13 cellular contexts compared by ENCODE assay signal in the genomic region with DNA sequence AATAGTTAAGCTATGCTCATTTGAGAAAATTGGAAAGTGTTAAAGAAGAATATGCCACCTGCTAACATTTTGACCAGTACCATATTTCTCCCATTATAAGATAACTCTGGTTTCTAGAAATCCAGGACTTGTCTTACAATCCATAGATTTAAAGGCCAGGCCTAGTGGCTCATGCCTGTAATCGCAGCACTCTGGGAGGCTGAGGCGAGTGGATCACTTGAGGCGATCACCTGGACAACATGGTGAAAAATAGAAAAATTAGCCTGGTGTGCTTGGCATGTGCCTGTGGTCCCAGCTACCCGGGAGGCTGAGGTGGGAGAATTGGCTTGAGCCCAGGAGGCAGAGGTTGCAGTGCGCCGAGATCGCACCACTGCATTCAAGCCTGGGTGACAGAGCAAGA. TPM values are rescaled to one million over a fixed set of nuclear protein-coding genes. Genes with fewer than 3 reads are reported as not detected.
A peak's percentile ranks its signal among the peaks of the same experiment; 100 is the strongest.
DNase-seq lines count a peak whose midpoint lies in the region; ATAC-seq and TF ChIP-seq lines count a peak whose summit lies in the region.
"Had no signal": no experiment of that assay in that cellular context is flagged by ENCODE, and none has a peak within 500 bp of the region (broad histone marks: within the 10 kb centered on the region; RNA-seq: fewer than 3 reads in every experiment).

No MANE protein-coding gene starts in this region.

- H3K36me3 Mint-ChIP-seq in T-helper 2 cell treated with Interferon-gamma antibody and Interleukin-4, amounts not matched to agents 5 μg/mL and 100 μg/mL, for 36 hours (ENCODE audit: low read depth), result no peaks in the 10 kb centered on the region
- no peaks in the 10 kb centered on the region for H3K36me3 Mint-ChIP-seq in CD4-positive, alpha-beta memory T cell
- H3K36me3 Mint-ChIP-seq in T-helper 17 cell (ENCODE audit: low read depth) (no peaks in the 10 kb centered on the region), glutamatergic neuron (ENCODE audit: unreplicated experiment) (no peaks in the 10 kb centered on the region)

- H3K4me1 ChIP-seq in CD4-positive, alpha-beta memory T cell (ENCODE audit: insufficient read depth, low read length), result peaks cover 62% of the 10 kb centered on the region
- H3K4me1 ChIP-seq: upper lobe of left lung had no signal

- peak; percentile 58 for TF ChIP-seq CTCF in glutamatergic neuron (IDR thresholded peaks at IDR 0.05; ENCODE audit: partially characterized antibody, unreplicated experiment)
- TF ChIP-seq CTCF in WERI-Rb-1 (IDR thresholded peaks at IDR 0.05; ENCODE audit: low read depth, low read length), result no peak

- no peaks in the 10 kb centered on the region for H3K27me3 Mint-ChIP-seq in T-helper 2 cell treated with Interferon-gamma antibody and Interleukin-4, amounts not matched to agents 5 μg/mL and 100 μg/mL, for 36 hours (ENCODE audit: low read depth)
- H3K27me3 Mint-ChIP-seq in CD4-positive, alpha-beta memory T cell, result no peaks in the 10 kb centered on the region
- no peaks in the 10 kb centered on the region for H3K27me3 Mint-ChIP-seq in T-helper 17 cell
- H3K27me3 Mint-ChIP-seq in glutamatergic neuron (ENCODE audit: unreplicated experiment), result no peaks in the 10 kb centered on the region

- no peaks in the 10 kb centered on the region for H3K9me3 ChIP-seq in CD4-positive, alpha-beta memory T cell (ENCODE audit: control insufficient read depth in 1 of 2, low read length in 2 of 2)
- H3K9me3 ChIP-seq in T-helper 17 cell (ENCODE audit: control insufficient read depth, low read length, poor library complexity, severe bottlenecking) (no peaks in the 10 kb centered on the region), WERI-Rb-1 (ENCODE audit: severe bottlenecking) (no peaks in the 10 kb centered on the region)
- H3K9me3 ChIP-seq: upper lobe of left lung had no signal

- ATAC-seq in T-helper 17 cell, result no peak

- H3K4me1 Mint-ChIP-seq in T-helper 2 cell treated with Interferon-gamma antibody and Interleukin-4, amounts not matched to agents 5 μg/mL and 100 μg/mL, for 36 hours (ENCODE audit: low read depth), result peaks cover 21% of the 10 kb centered on the region
- H3K4me1 Mint-ChIP-seq in CD4-positive, alpha-beta memory T cell, result peaks cover 31 to 66% (median 44%) of the 10 kb centered on the region in 4 donors
- H3K4me1 Mint-ChIP-seq in T-helper 17 cell (peaks cover 41% of the 10 kb centered on the region), glutamatergic neuron (ENCODE audit: low read depth, unreplicated experiment) (peaks cover 19% of the 10 kb centered on the region)

- H3K27ac Mint-ChIP-seq in T-helper 2 cell treated with Interferon-gamma antibody and Interleukin-4, amounts not matched to agents 5 μg/mL and 100 μg/mL, for 36 hours, result peak overlapping the region; percentile 7
- peak overlapping the region; percentile 88 to 93 (median 92) for H3K27ac Mint-ChIP-seq in CD4-positive, alpha-beta memory T cell
- H3K27ac Mint-ChIP-seq in T-helper 17 cell (peak overlapping the region; percentile 86), glutamatergic neuron (ENCODE audit: unreplicated experiment) (no peak overlapping the region)
- H3K27ac Mint-ChIP-seq: T-helper 1 cell treated with Interleukin-12 subunit alpha and Interleukin-12 subunit beta and Interleukin-4 antibody, amounts not matched to agents 30 μg/mL and 1 μg/mL, for 36 hours had no signal

- H3K27me3 ChIP-seq in CD4-positive, alpha-beta memory T cell (ENCODE audit: insufficient read depth, low read length), result no peaks in the 10 kb centered on the region
- no peaks in the 10 kb centered on the region for H3K27me3 ChIP-seq in H7 (ENCODE audit: control insufficient read depth, insufficient read depth, low read length)
- no peaks in the 10 kb centered on the region for H3K27me3 ChIP-seq in WERI-Rb-1 (ENCODE audit: insufficient read depth, low read depth, severe bottlenecking)
- H3K27me3 ChIP-seq: upper lobe of left lung had no signal

- no peak overlapping the region for H3K4me3 Mint-ChIP-seq in T-helper 2 cell treated with Interferon-gamma antibody and Interleukin-4, amounts not matched to agents 5 μg/mL and 100 μg/mL, for 36 hours
- peak overlapping the region; percentile 15 to 84 (median 74) for H3K4me3 Mint-ChIP-seq in CD4-positive, alpha-beta memory T cell
- H3K4me3 Mint-ChIP-seq in T-helper 17 cell (peak overlapping the region; percentile 66), glutamatergic neuron (ENCODE audit: unreplicated experiment) (no peak overlapping the region)
- H3K4me3 Mint-ChIP-seq: T-helper 1 cell treated with Interleukin-12 subunit alpha and Interleukin-12 subunit beta and Interleukin-4 antibody, amounts not matched to agents 30 μg/mL and 1 μg/mL, for 36 hours had no signal

- POLR2A ChIA-PET in CD4-positive, alpha-beta memory T cell (lab: Charles Lee; ENCODE audit: partially characterized antibody), result interaction anchor here (1.9 kb wide), 1 partner anchor 27 kb away, joined by 6 read pairs; a partner anchor contains a TSS

- intact Hi-C loops in CD4-positive, alpha-beta memory T cell (cut with micrococcal nuclease), result no loop called here

- DNase-seq in T-helper 2 cell treated with Interferon-gamma antibody and Interleukin-4, amounts not matched to agents 5 μg/mL and 100 μg/mL, for 36 hours (ENCODE audit: low spot score), result no peak
- DNase-seq in T-helper 2 cell, result no peak
- DNase-seq in CD4-positive, alpha-beta memory T cell, result peak in 1 of 5 donors; percentile 10
- DNase-seq in T-helper 17 cell, result no peak
- no peak for DNase-seq in glutamatergic neuron
- DNase-seq in H7, result no peak
- DNase-seq in WERI-Rb-1, result no peak
- no peak for DNase-seq in stimulated activated CD4-positive, alpha-beta T cell treated with anti-CD3 and anti-CD28 coated beads, Interleukin-4, amount 100 ng/mL, for 1 hour
- DNase-seq: activated CD4-positive, CD25-positive, alpha-beta regulatory T cell treated with anti-CD3 and anti-CD28 coated beads, Interleukin-2, amount 50 U/mL, for 72 hours; NCI-H187 treated with DMSO at 0.1 percent for 48 hours had no signal

- H3K36me3 ChIP-seq in CD4-positive, alpha-beta memory T cell (ENCODE audit: insufficient read depth, low read length), result no peaks in the 10 kb centered on the region
- H3K36me3 ChIP-seq in H7 (replicated peaks; ENCODE audit: control insufficient read depth, insufficient read depth, low read length) (peaks cover 96% of the 10 kb centered on the region), WERI-Rb-1 (no peaks in the 10 kb centered on the region; the same call in 1 of the 2 replicates)

- CTCF ChIA-PET in CD4-positive, alpha-beta memory T cell (lab: Charles Lee; ENCODE audit: partially characterized antibody), result interaction anchor here (1.1 to 2.4 kb wide), 7 partner anchors 12 to 153 kb away, joined by 3 to 11 read pairs (median 8); a partner anchor contains a TSS

- H3K9me3 Mint-ChIP-seq in T-helper 2 cell treated with Interferon-gamma antibody and Interleukin-4, amounts not matched to agents 5 μg/mL and 100 μg/mL, for 36 hours, result no peaks in the 10 kb centered on the region
- H3K9me3 Mint-ChIP-seq in CD4-positive, alpha-beta memory T cell, result no peaks in the 10 kb centered on the region
- H3K9me3 Mint-ChIP-seq in glutamatergic neuron (ENCODE audit: unreplicated experiment), result peaks cover 4% of the 10 kb centered on the region
- H3K9me3 Mint-ChIP-seq: activated T-cell treated with anti-CD3 and anti-CD28 coated beads, Interleukin-2, amount 50 U/mL, for 4 hours; T-helper 1 cell treated with Interleukin-12 subunit alpha and Interleukin-12 subunit beta and Interleukin-4 antibody, amounts not matched to agents 30 μg/mL and 1 μg/mL, for 36 hours had no signal

- H3K27ac ChIP-seq in CD4-positive, alpha-beta memory T cell (ENCODE audit: low read depth, low read length), result peak overlapping the region; percentile 43
- H3K27ac ChIP-seq in WERI-Rb-1, result no peak overlapping the region
- H3K27ac ChIP-seq: upper lobe of left lung had no signal

- H3K4me3 ChIP-seq in CD4-positive, alpha-beta memory T cell (ENCODE audit: low read length in 2 of 2), result peak overlapping the region in 1 of 2 donors; percentile 15
- H3K4me3 ChIP-seq in H7 (ENCODE audit: insufficient read depth, low read depth, low read length), result no peak overlapping the region
- no peak overlapping the region for H3K4me3 ChIP-seq in WERI-Rb-1 (ENCODE audit: low read depth, low read length)
- H3K4me3 ChIP-seq: upper lobe of left lung had no signal

RNA-seq across cellular contexts. Expression of a gene that starts 26.7 kb away (rescaled TPM):
- 10 to 100 TPM; 78.1 to 78.6 TPM for total RNA-seq in CD4-positive, alpha-beta memory T cell
- 100 to 1,000 TPM in 1 of 2 donors, 10 to 100 TPM in 1; 95.9 to 140 TPM for polyA plus RNA-seq in CD4-positive, alpha-beta memory T cell
- total RNA-seq in T-helper 17 cell (100 to 1,000 TPM; 105 to 134 TPM), glutamatergic neuron (ENCODE audit: unreplicated experiment) (232 TPM)
- total RNA-seq in H7 (2014; rRNA removed; shearing (Covaris generic)), result 106 and 108 TPM in 2 replicates

RNA-seq across cellular contexts. Expression of a gene that starts 30.9 kb away (rescaled TPM):
- under 1 TPM; 0.38 to 0.47 TPM for total RNA-seq in CD4-positive, alpha-beta memory T cell
- polyA plus RNA-seq in CD4-positive, alpha-beta memory T cell, result under 1 TPM in 1 of 2 donors, not detected in 1; 0.16 TPM
- total RNA-seq in T-helper 17 cell, result under 1 TPM; 0.30 to 0.34 TPM
- total RNA-seq in glutamatergic neuron (ENCODE audit: unreplicated experiment), result 29.0 TPM
- 496 and 585 TPM in 2 replicates for total RNA-seq in H7 (2014; rRNA removed; shearing (Covaris generic))

RNA-seq across cellular contexts. Expression of a gene that starts 49.8 kb away (rescaled TPM):
- total RNA-seq in CD4-positive, alpha-beta memory T cell, result 10 to 100 TPM; 29.6 to 29.7 TPM
- polyA plus RNA-seq in CD4-positive, alpha-beta memory T cell, result 100 to 1,000 TPM; 105 to 154 TPM
- total RNA-seq in T-helper 17 cell (10 to 100 TPM; 33.9 to 47.5 TPM), glutamatergic neuron (ENCODE audit: unreplicated experiment) (71.5 TPM)
- 49.7 and 52.6 TPM in 2 replicates for total RNA-seq in H7 (2014; rRNA removed; shearing (Covaris generic))

Comparison
In these comparisons a context has a peak if more than half of its experiments do, and no peak if none do; other contexts are left out.
1. H3K4me3 Mint-ChIP-seq: peak in CD4-positive, alpha-beta memory T cell (8 of 8) and T-helper 17 cell (single experiment); none in T-helper 2 cell treated with Interferon-gamma antibody and Interleukin-4, amounts not matched to agents 5 μg/mL and 100 μg/mL, for 36 hours (single experiment) and glutamatergic neuron (single experiment).
2. RNA of a gene that starts 30.9 kb away (total RNA-seq): 496 to 585 TPM in H7 and 29.0 TPM in glutamatergic neuron (single experiment); 0.38 to 0.47 TPM in CD4-positive, alpha-beta memory T cell and 0.30 to 0.34 TPM in T-helper 17 cell; every median in the first group is over 10 times any median in the second.